Comparison of ENCODE assay signal across 27 cellular contexts in the genomic region with DNA sequence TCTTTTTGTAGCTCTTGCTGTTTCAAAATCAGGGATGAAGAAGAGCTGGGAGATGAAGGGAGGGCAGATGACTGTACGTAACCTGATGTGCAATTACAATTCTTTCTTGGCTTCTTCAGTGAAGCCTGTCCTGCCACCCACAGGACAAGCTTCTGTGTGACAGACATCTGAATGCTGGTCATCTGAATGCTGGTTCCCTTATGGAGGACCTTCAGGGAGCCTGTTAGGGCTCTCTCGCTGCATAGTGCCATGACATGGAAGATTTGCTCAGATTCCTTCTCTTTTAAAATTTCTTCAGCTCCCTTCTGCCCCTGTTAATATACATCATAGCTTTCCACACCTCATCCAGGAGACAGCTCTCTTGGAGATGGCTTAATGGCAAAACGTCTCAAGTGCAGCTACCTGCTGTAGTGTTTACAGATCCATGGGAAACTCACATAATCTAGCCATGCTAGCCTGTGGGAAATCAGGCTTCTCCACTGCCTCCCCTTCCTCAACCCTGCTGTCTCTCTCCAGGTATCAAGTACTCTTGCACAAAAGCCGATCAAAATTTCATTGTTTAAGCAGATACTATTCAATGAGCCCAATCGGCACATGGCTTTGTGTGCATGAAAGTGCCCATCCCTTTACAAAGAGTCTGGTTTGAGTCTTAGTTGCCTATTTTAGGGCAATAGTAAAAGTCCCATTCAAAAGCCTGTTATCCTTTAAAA.
DNase-seq lines count a peak whose midpoint lies in the region; FAIRE-seq lines count a peak whose summit lies in the region.
"Had no signal": no experiment of that assay in that cellular context is flagged by ENCODE, and none has a peak within 500 bp of the region (broad histone marks: within the 10 kb centered on the region; RNA-seq: fewer than 3 reads in every experiment).

No MANE protein-coding gene starts in this region.

- DNase-seq in NCI-H146 (lab: John Stamatoyannopoulos, UW) (peak; percentile 81), NCI-H748 (lab: John Stamatoyannopoulos, UW; ENCODE audit: unreplicated experiment) (peak; percentile 85), iPS DF 6.9 (ENCODE audit: low read depth, low spot score) (peak; percentile 37), small intestine (peak; percentile 7), NCI-H446 treated with DMSO at 0.1 percent for 48 hours (lab: John Stamatoyannopoulos, UW) (no peak), A172 (ENCODE audit: low spot score) (no peak), nucleus accumbens (lab: John Stamatoyannopoulos, UW) (no peak)
- DNase-seq: activated CD4-positive, alpha-beta T cell treated with anti-CD3 and anti-CD28 coated beads, Interleukin-2, amount 10 ng/mL, durations not matched to agents 7 days and 5 days; activated CD8-positive, alpha-beta memory T cell treated with anti-CD3 and anti-CD28 coated beads, Interleukin-2, amount 10 ng/mL, durations not matched to agents 7 days and 5 days; central memory CD4-positive, alpha-beta T cell; DMS53; head of caudate nucleus; islet precursor cell; KBM-7; MM.1S; NCI-H1694; NCI-H446; RPMI8226; stimulated activated naive CD4-positive, alpha-beta T cell treated with Interleukin-2 at 50 U/mL for 16 hours; T-helper 17 cell had no signal

- H3K36me3 ChIP-seq in iPS DF 6.9 (ENCODE audit: control insufficient read depth, insufficient read depth, low read length) = no peaks in the 10 kb centered on the region
- H3K36me3 ChIP-seq in small intestine (ENCODE audit: control insufficient read depth in 2 of 2, insufficient read depth in 2 of 2, low read length in 2 of 2) = no peaks in the 10 kb centered on the region
- H3K36me3 ChIP-seq: ascending aorta had no signal

- H3K4me1 ChIP-seq in iPS DF 6.9 (ENCODE audit: control insufficient read depth, insufficient read depth, low read length) (no peaks in the 10 kb centered on the region), small intestine (ENCODE audit: control insufficient read depth in 2 of 2, insufficient read depth in 1 of 2, low read depth in 1 of 2, low read length in 1 of 2) (no peaks in the 10 kb centered on the region)
- H3K4me1 ChIP-seq: ascending aorta had no signal

- FAIRE-seq in small intestine (lab: Jason Lieb, UNC) = no peak
- FAIRE-seq: GM19239, H54 had no signal

- no CpG with 5 or more reads among the region's 5 CpGs for WGBS in iPS DF 6.9 (ENCODE audit: insufficient coverage, insufficient read length)
- WGBS in small intestine, 3 donors = 48 to 63% (median 56%) methylated on average over 5 of the region's 5 CpGs

- H3K4me3 ChIP-seq in iPS DF 6.9 (ENCODE audit: low read length) (no peak overlapping the region), small intestine (ENCODE audit: low read depth in 1 of 2, low read length in 2 of 2) (no peak overlapping the region)
- H3K4me3 ChIP-seq: ascending aorta, lung, SK-N-MC, skin epidermis had no signal

- H3K27ac ChIP-seq in iPS DF 6.9 (ENCODE audit: low read length) (no peak overlapping the region), small intestine (ENCODE audit: low read depth in 1 of 2, low read length in 1 of 2) (no peak overlapping the region)
- H3K27ac ChIP-seq: ascending aorta, epithelial cell of prostate, SK-N-MC, skin epidermis had no signal

- H3K9me3 ChIP-seq in iPS DF 6.9 (ENCODE audit: control insufficient read depth, insufficient read depth, low read length) (no peaks in the 10 kb centered on the region), small intestine (ENCODE audit: control insufficient read depth, low read depth) (no peaks in the 10 kb centered on the region)
- H3K9me3 ChIP-seq: ascending aorta had no signal

- H3K27me3 ChIP-seq in iPS DF 6.9 (ENCODE audit: control insufficient read depth, insufficient read depth, low read length) (no peaks in the 10 kb centered on the region), small intestine (ENCODE audit: control insufficient read depth in 2 of 2, insufficient read depth in 2 of 2, low read length in 2 of 2) (no peaks in the 10 kb centered on the region)
- H3K27me3 ChIP-seq: ascending aorta had no signal

Comparison
In these comparisons a context has a peak if more than half of its experiments do, and no peak if none do; other contexts are left out.
1. DNase-seq: peak in NCI-H146 (single experiment), NCI-H748 (single experiment), iPS DF 6.9 (single experiment) and small intestine (single experiment); none in NCI-H446 treated with DMSO at 0.1 percent for 48 hours (single experiment), A172 (single experiment) and nucleus accumbens (0 of 56).